Comparison of ENCODE assay signal across 1 cellular context in genomic region chr10:27547047-27547446, GRCh38.
TF ChIP-seq lines count a peak whose summit lies in the region.

No MANE protein-coding gene starts in this region.

TF ChIP-seq in WTC11, 78 proteins besides CTCF, POLR2A, EP300 and RAD21 (continued from another document):
- TF ChIP-seq CDX4 (CRISPR knock-in tag; IDR thresholded peaks at IDR 0.05; ENCODE audit: borderline replicate concordance), result no peak
- TF ChIP-seq ZBTB21 (CRISPR knock-in tag; IDR thresholded peaks at IDR 0.05; ENCODE audit: borderline replicate concordance), result no peak
- TF ChIP-seq, protein P1, sequence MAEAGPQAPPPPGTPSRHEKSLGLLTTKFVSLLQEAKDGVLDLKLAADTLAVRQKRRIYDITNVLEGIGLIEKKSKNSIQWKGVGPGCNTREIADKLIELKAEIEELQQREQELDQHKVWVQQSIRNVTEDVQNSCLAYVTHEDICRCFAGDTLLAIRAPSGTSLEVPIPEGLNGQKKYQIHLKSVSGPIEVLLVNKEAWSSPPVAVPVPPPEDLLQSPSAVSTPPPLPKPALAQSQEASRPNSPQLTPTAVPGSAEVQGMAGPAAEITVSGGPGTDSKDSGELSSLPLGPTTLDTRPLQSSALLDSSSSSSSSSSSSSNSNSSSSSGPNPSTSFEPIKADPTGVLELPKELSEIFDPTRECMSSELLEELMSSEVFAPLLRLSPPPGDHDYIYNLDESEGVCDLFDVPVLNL (CRISPR knock-in tag; IDR thresholded peaks at IDR 0.05; ENCODE audit: borderline replicate concordance, low read depth), result no peak
- no peak for TF ChIP-seq MYBL2 (CRISPR knock-in tag; IDR thresholded peaks at IDR 0.05)
- no peak for TF ChIP-seq GRHL2 (CRISPR knock-in tag; IDR thresholded peaks at IDR 0.05; ENCODE audit: insufficient replicate concordance, severe bottlenecking)
- no peak for TF ChIP-seq TCF7 (CRISPR knock-in tag; IDR thresholded peaks at IDR 0.05; ENCODE audit: low read depth)
- TF ChIP-seq ZNF671 (CRISPR knock-in tag; IDR thresholded peaks at IDR 0.05), result no peak
- TF ChIP-seq ZBTB43 (CRISPR knock-in tag; IDR thresholded peaks at IDR 0.05), result no peak
- no peak for TF ChIP-seq ATF2 (CRISPR knock-in tag; IDR thresholded peaks at IDR 0.05; ENCODE audit: borderline replicate concordance, low read depth)
- no peak for TF ChIP-seq CBFB (CRISPR knock-in tag; IDR thresholded peaks at IDR 0.05; ENCODE audit: low read depth)
- no peak for TF ChIP-seq ESRRA (CRISPR knock-in tag; IDR thresholded peaks at IDR 0.05; ENCODE audit: borderline replicate concordance)
- TF ChIP-seq, protein P2, sequence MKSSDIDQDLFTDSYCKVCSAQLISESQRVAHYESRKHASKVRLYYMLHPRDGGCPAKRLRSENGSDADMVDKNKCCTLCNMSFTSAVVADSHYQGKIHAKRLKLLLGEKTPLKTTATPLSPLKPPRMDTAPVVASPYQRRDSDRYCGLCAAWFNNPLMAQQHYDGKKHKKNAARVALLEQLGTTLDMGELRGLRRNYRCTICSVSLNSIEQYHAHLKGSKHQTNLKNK (CRISPR knock-in tag; IDR thresholded peaks at IDR 0.05), result no peak
- no peak for TF ChIP-seq ATF1 (CRISPR knock-in tag; IDR thresholded peaks at IDR 0.05)
- TF ChIP-seq IRF1 (CRISPR knock-in tag; IDR thresholded peaks at IDR 0.05), result no peak
